In the genomic region with DNA sequence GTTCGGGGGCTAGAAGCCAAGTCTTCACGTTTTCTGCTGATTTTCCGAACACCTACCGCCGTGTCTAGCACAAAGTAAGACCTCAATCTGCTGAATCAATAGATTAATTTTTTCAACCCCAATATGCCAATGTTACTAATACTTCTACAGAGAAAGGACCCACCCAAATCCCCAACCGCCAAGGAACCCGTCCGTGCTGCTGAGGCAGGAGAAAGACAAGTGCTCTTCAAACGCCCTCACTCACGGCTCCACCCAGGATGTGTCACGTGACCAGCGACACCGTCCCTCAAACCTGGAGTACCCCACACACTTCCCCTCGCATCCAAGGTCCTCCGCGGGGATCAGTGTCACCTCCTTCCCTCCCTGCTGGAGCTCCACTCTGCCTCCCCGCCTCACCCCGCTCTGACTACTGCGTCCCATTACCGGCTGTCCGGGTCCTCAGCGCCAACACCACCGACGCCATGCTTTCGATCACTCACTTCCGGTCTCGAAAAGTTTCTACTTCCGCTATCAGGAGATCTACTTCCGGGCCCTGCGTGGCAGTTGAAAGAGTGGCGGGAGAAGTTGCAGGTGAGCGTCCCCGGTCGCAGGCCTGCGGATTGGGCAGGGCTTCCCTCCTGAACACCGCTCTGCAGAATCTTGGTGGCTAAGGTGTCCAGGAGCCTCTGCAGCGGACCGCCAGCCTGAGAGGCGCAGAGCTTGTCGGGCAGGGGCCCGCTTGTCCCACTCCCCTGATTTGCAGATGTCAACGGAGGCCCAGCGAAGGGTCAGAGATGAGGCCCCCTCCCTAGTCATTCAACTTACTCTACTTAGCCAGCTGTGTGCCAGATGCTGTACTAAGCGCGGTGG, we compare ENCODE assay signal across 8 cellular contexts. TPM values are rescaled to one million over a fixed set of nuclear protein-coding genes. Genes with fewer than 3 reads are reported as not detected.
A peak's percentile ranks its signal among the peaks of the same experiment; 100 is the strongest.
DNase-seq lines count a peak whose midpoint lies in the region; ATAC-seq and TF ChIP-seq lines count a peak whose summit lies in the region.

Gene EME1 (plus strand): TSS at position 522 of the 849 bp plus-strand sequence. CDS start 1,980 bp downstream, outside the sequence.
Gene MRPL27 (minus strand): TSS at position 477 of the 849 bp plus-strand sequence. CDS start 14 bp downstream, at position 463.

- no peaks in the 10 kb centered on the region for H3K9me3 Mint-ChIP-seq in activated naive CD8-positive, alpha-beta T cell (ENCODE audit: low read depth)

- H2AFZ ChIP-seq in parathyroid adenoma: peak within 1 kb of the TSS; percentile 94

- H3K27me3 Mint-ChIP-seq in activated naive CD8-positive, alpha-beta T cell: no peaks in the 10 kb centered on the region

- TF ChIP-seq CTCF in GM06990 (IDR thresholded peaks at IDR 0.05; ENCODE audit: insufficient read depth, low read length, poor library complexity, severe bottlenecking) (no peak), parathyroid adenoma (IDR thresholded peaks at IDR 0.05) (no peak), tibial nerve (IDR thresholded peaks at IDR 0.05) (peak in 1 of 5 experiments; percentile 30)

- no peaks in the 10 kb centered on the region for H3K9me3 ChIP-seq in parathyroid adenoma (ENCODE audit: control insufficient read depth, low read length)
- no peaks in the 10 kb centered on the region for H3K9me3 ChIP-seq in tibial nerve

- H3K27ac Mint-ChIP-seq in activated naive CD8-positive, alpha-beta T cell: peak within 1 kb of the TSS; percentile 100

- H3K4me1 ChIP-seq in parathyroid adenoma (peaks cover 15% of the 10 kb centered on the region), tibial nerve (peaks cover 0 to 26% (median 16%) of the 10 kb centered on the region in 4 donors)

- DNase-seq in GM06990 (ENCODE audit: extremely low read depth, insufficient read length): peak; percentile 93
- peak; percentile 94 for DNase-seq in NCI-H1092 treated with DMSO at 0.1 percent for 48 hours (lab: John Stamatoyannopoulos, UW)
- peak; percentile 92 for DNase-seq in SKM-1 treated with dmso at 0.1 percent for 144 hours (lab: John Stamatoyannopoulos, UW; ENCODE audit: unreplicated experiment)
- peak; percentile 91 for DNase-seq in Right ventricle myocardium superior
- peak; percentile 60 to 84 for DNase-seq in tibial nerve (ENCODE audit: low spot score in 2 of 2)

- WGBS in tibial nerve, 2 donors: 1% methylated on average over 41 to 45 of the region's 45 CpGs

- ATAC-seq in HG02571 (IDR thresholded peaks at IDR 0.05; ENCODE audit: unreplicated experiment): peak; percentile 89
- peak; percentile 98 for ATAC-seq in Right ventricle myocardium superior (ENCODE audit: poor library complexity)

- peak within 1 kb of the TSS; percentile 38 for H3K9ac ChIP-seq in parathyroid adenoma

- peak within 1 kb of the TSS; percentile 96 for H3K27ac ChIP-seq in parathyroid adenoma
- H3K27ac ChIP-seq in tibial nerve: peak within 1 kb of the TSS; percentile 83 to 97 (median 96)

- H3K4me3 Mint-ChIP-seq in activated naive CD8-positive, alpha-beta T cell: peak within 1 kb of the TSS; percentile 97

- TF ChIP-seq POLR2A in tibial nerve (IDR thresholded peaks at IDR 0.05): peak in 1 of 2 donors; percentile 62

- no peaks in the 10 kb centered on the region for H3K27me3 ChIP-seq in GM06990 (replicated peaks; ENCODE audit: control insufficient read depth, insufficient read depth, low read length)
- H3K27me3 ChIP-seq in parathyroid adenoma (ENCODE audit: control insufficient read depth, insufficient read depth, low read length): no peaks in the 10 kb centered on the region
- H3K27me3 ChIP-seq in tibial nerve: no peaks in the 10 kb centered on the region

- peaks cover 27% of the 10 kb centered on the region for H3K4me1 Mint-ChIP-seq in activated naive CD8-positive, alpha-beta T cell (ENCODE audit: low read depth)

- peaks cover 11% of the 10 kb centered on the region for H3K36me3 Mint-ChIP-seq in activated naive CD8-positive, alpha-beta T cell

- H3K4me2 ChIP-seq in parathyroid adenoma (ENCODE audit: low read length): peak within 1 kb of the TSS; percentile 84

- intact Hi-C loops in Right ventricle myocardium superior (cut with DNase I): no loop called here

- peak in 1 of 2 donors; percentile 94 for TF ChIP-seq EP300 in tibial nerve (IDR thresholded peaks at IDR 0.05)

- H3K79me2 ChIP-seq in parathyroid adenoma: peaks cover 13% of the 10 kb centered on the region

- H3K4me3 ChIP-seq in GM06990 (replicated peaks; ENCODE audit: low read depth, low read length): peak within 1 kb of the TSS; percentile 94
- H3K4me3 ChIP-seq in parathyroid adenoma (ENCODE audit: low read depth, low read length): peak within 1 kb of the TSS; percentile 95
- H3K4me3 ChIP-seq in tibial nerve: peak within 1 kb of the TSS; percentile 51 to 89 (median 72)

- H3K36me3 ChIP-seq in GM06990 (ENCODE audit: control insufficient read depth, insufficient read depth, low read length): peaks cover 11% of the 10 kb centered on the region
- no peaks in the 10 kb centered on the region for H3K36me3 ChIP-seq in parathyroid adenoma (ENCODE audit: control insufficient read depth, insufficient read depth, low read length)
- H3K36me3 ChIP-seq in tibial nerve: peaks cover 0 to 26% (median 16%) of the 10 kb centered on the region in 3 donors

RNA-seq across cellular contexts. Expression of gene EME1, which starts in this region (rescaled TPM):
- not detected for total RNA-seq in Right ventricle myocardium superior
- total RNA-seq in tibial nerve: 1 to 10 TPM in 2 of 4 donors, under 1 TPM in 2; 0.42 to 1.7 (median 1.1) TPM

RNA-seq across cellular contexts. Expression of gene MRPL27, which starts in this region (rescaled TPM):
- total RNA-seq in Right ventricle myocardium superior: 78.6 TPM
- 10 to 100 TPM; 32.4 to 45.9 (median 34.9) TPM for total RNA-seq in tibial nerve

Comparison
In these comparisons a context has a peak if more than half of its experiments do, and no peak if none do; other contexts are left out.
1. Peak in every context shown above with its lines: DNase-seq, ATAC-seq, H3K4me3 ChIP-seq and H3K27ac ChIP-seq.